In genomic region chr10:58475322-58476277, GRCh38 we compare ENCODE assay signal across 12 cellular contexts. TPM values are rescaled to one million over a fixed set of nuclear protein-coding genes. Genes with fewer than 3 reads are reported as not detected.
DNase-seq lines count a peak whose midpoint lies in the region; ATAC-seq and TF ChIP-seq lines count a peak whose summit lies in the region.
"Had no signal": no experiment of that assay in that cellular context is flagged by ENCODE, and none has a peak within 500 bp of the region (broad histone marks: within the 10 kb centered on the region; RNA-seq: fewer than 3 reads in every experiment).

No MANE protein-coding gene starts in this region.

- POLR2A ChIA-PET in naive thymus-derived CD8-positive, alpha-beta T cell (lab: Charles Lee): no interaction called here

- H3K27ac Mint-ChIP-seq in naive thymus-derived CD8-positive, alpha-beta T cell: no peak overlapping the region
- no peak overlapping the region for H3K27ac Mint-ChIP-seq in stimulated activated naive CD8-positive, alpha-beta T cell treated with anti-CD3 and anti-CD28 coated beads, Interleukin-15, amount 100 ng/mL, for 72 hours
- H3K27ac Mint-ChIP-seq: natural killer cell treated with Interleukin-12 subunit alpha and Interleukin-12 subunit beta and Interleukin-15 and Interleukin-18, amount 100 ng/mL, for 72 hours had no signal

- H3K4me2 ChIP-seq in hepatocyte: peak overlapping the region; percentile 4

- H3K79me2 ChIP-seq in hepatocyte: no peaks in the 10 kb centered on the region

- peak overlapping the region in 2 of 5 donors; percentile 21 to 42 for H3K9ac ChIP-seq in subcutaneous abdominal adipose tissue (ENCODE audit: low read length in 5 of 5)

- no peak overlapping the region for H3K4me3 Mint-ChIP-seq in naive thymus-derived CD8-positive, alpha-beta T cell
- H3K4me3 Mint-ChIP-seq in stimulated activated naive CD8-positive, alpha-beta T cell treated with anti-CD3 and anti-CD28 coated beads, Interleukin-15, amount 100 ng/mL, for 72 hours: no peak overlapping the region
- H3K4me3 Mint-ChIP-seq: natural killer cell treated with Interleukin-12 subunit alpha and Interleukin-12 subunit beta and Interleukin-15 and Interleukin-18, amount 100 ng/mL, for 72 hours had no signal

- H3K9me3 ChIP-seq in body of pancreas: no peaks in the 10 kb centered on the region
- H3K9me3 ChIP-seq in hepatocyte (ENCODE audit: low read depth): no peaks in the 10 kb centered on the region
- no peaks in the 10 kb centered on the region for H3K9me3 ChIP-seq in subcutaneous abdominal adipose tissue (ENCODE audit: control insufficient read depth in 5 of 5, low read length in 5 of 5)
- H3K9me3 ChIP-seq: esophagus squamous epithelium had no signal

- no peaks in the 10 kb centered on the region for H3K27me3 ChIP-seq in body of pancreas
- no peaks in the 10 kb centered on the region for H3K27me3 ChIP-seq in hepatocyte
- no peaks in the 10 kb centered on the region for H3K27me3 ChIP-seq in subcutaneous abdominal adipose tissue (ENCODE audit: control insufficient read depth in 5 of 5, insufficient read depth in 4 of 5, low read length in 5 of 5)
- H3K27me3 ChIP-seq: esophagus squamous epithelium had no signal

- H3K4me1 ChIP-seq in body of pancreas (no peaks in the 10 kb centered on the region), hepatocyte (ENCODE audit: insufficient read depth) (peaks cover 5% of the 10 kb centered on the region), subcutaneous abdominal adipose tissue (ENCODE audit: control insufficient read depth in 5 of 5, insufficient read depth in 5 of 5, low read length in 5 of 5) (peaks cover 3 to 21% (median 11%) of the 10 kb centered on the region in 5 donors)
- H3K4me1 ChIP-seq: esophagus squamous epithelium had no signal

- H4K20me1 ChIP-seq in hepatocyte (ENCODE audit: insufficient read depth, poor library complexity, severe bottlenecking): no peaks in the 10 kb centered on the region

- H3K9me3 Mint-ChIP-seq in naive thymus-derived CD8-positive, alpha-beta T cell: no peaks in the 10 kb centered on the region
- H3K9me3 Mint-ChIP-seq in stimulated activated naive CD8-positive, alpha-beta T cell treated with anti-CD3 and anti-CD28 coated beads, Interleukin-15, amount 100 ng/mL, for 72 hours: no peaks in the 10 kb centered on the region

- TF ChIP-seq POLR2A in body of pancreas (IDR thresholded peaks at IDR 0.05): no peak

- DNase-seq in H4 (ENCODE audit: low spot score): peak; percentile 8
- no peak for DNase-seq in body of pancreas
- no peak for DNase-seq in hepatocyte (ENCODE audit: low spot score)
- DNase-seq in naive thymus-derived CD8-positive, alpha-beta T cell: no peak
- DNase-seq in SIG-M5 treated with dmso at 0.1 percent for 504 hours (lab: John Stamatoyannopoulos, UW; ENCODE audit: unreplicated experiment): no peak
- no peak for DNase-seq in stimulated activated naive CD8-positive, alpha-beta T cell treated with anti-CD3 and anti-CD28 coated beads, Interleukin-15, amount 100 ng/mL, for 72 hours
- no peak for DNase-seq in NCI-H2029 treated with DMSO at 0.1 percent for 48 hours (lab: John Stamatoyannopoulos, UW)
- DNase-seq: DMS153, esophagus squamous epithelium, T-helper 9 cell had no signal

- peak overlapping the region; percentile 33 for H2AFZ ChIP-seq in hepatocyte

- TF ChIP-seq CTCF in body of pancreas (IDR thresholded peaks at IDR 0.05) (no peak), hepatocyte (IDR thresholded peaks at IDR 0.05; ENCODE audit: poor library complexity) (no peak)

- H3K36me3 Mint-ChIP-seq in naive thymus-derived CD8-positive, alpha-beta T cell: no peaks in the 10 kb centered on the region
- H3K36me3 Mint-ChIP-seq: natural killer cell treated with Interleukin-12 subunit alpha and Interleukin-12 subunit beta and Interleukin-15 and Interleukin-18, amount 100 ng/mL, for 72 hours had no signal

- H3K4me3 ChIP-seq in body of pancreas (no peak overlapping the region), hepatocyte (no peak overlapping the region), subcutaneous abdominal adipose tissue (ENCODE audit: low read depth in 1 of 5, low read length in 5 of 5) (peak overlapping the region in 3 of 5 donors; percentile 34 to 59 (median 44))

- WGBS in body of pancreas, 2 donors: 54 to 60% methylated on average over 11 of the region's 11 CpGs
- 66% methylated on average over 11 of the region's 11 CpGs for WGBS in hepatocyte (ENCODE audit: low lambda C conversion rate, missing lambda C conversion rate)

- peak; percentile 48 for ATAC-seq in body of pancreas
- ATAC-seq in naive thymus-derived CD8-positive, alpha-beta T cell: no peak
- no peak for ATAC-seq in stimulated activated naive CD8-positive, alpha-beta T cell treated with anti-CD3 and anti-CD28 coated beads, Interleukin-15, amount 100 ng/mL, for 72 hours
- ATAC-seq: natural killer cell treated with Interleukin-12 subunit alpha and Interleukin-12 subunit beta and Interleukin-15 and Interleukin-18, amount 100 ng/mL, for 72 hours had no signal

- no peaks in the 10 kb centered on the region for H3K9me2 ChIP-seq in hepatocyte (replicated peaks; ENCODE audit: insufficient read depth)

- H3K27me3 Mint-ChIP-seq in naive thymus-derived CD8-positive, alpha-beta T cell: peaks cover 13 to 38% (median 18%) of the 10 kb centered on the region in 5 donors
- H3K27me3 Mint-ChIP-seq in stimulated activated naive CD8-positive, alpha-beta T cell treated with anti-CD3 and anti-CD28 coated beads, Interleukin-15, amount 100 ng/mL, for 72 hours: peaks cover 39% of the 10 kb centered on the region

- intact Hi-C loops in body of pancreas (cut with DNase I): no loop called here

- H3K4me1 Mint-ChIP-seq in naive thymus-derived CD8-positive, alpha-beta T cell: peaks cover 0 to 6% (median 3%) of the 10 kb centered on the region in 4 donors
- peaks cover 6% of the 10 kb centered on the region for H3K4me1 Mint-ChIP-seq in stimulated activated naive CD8-positive, alpha-beta T cell treated with anti-CD3 and anti-CD28 coated beads, Interleukin-15, amount 100 ng/mL, for 72 hours

- H3K27ac ChIP-seq in body of pancreas (peak overlapping the region in 3 of 4 donors; percentile 50 to 70 (median 59)), hepatocyte (peak overlapping the region; percentile 45), subcutaneous abdominal adipose tissue (ENCODE audit: low read depth, low read length) (peak overlapping the region; percentile 22)
- H3K27ac ChIP-seq: esophagus squamous epithelium had no signal

- H3K36me3 ChIP-seq in body of pancreas (replicated peaks in 1 of 2; ENCODE audit: insufficient read depth in 1 of 2, low read depth in 2 of 2) (no peaks in the 10 kb centered on the region), hepatocyte (replicated peaks; ENCODE audit: insufficient read depth, low read depth) (no peaks in the 10 kb centered on the region), subcutaneous abdominal adipose tissue (ENCODE audit: control insufficient read depth in 5 of 5, insufficient read depth in 5 of 5, low read length in 5 of 5) (no peaks in the 10 kb centered on the region)
- H3K36me3 ChIP-seq: esophagus squamous epithelium had no signal

RNA-seq across cellular contexts. Expression of gene BICC1, which starts 37.1 kb away (rescaled TPM):
- total RNA-seq in H4 (2014; rRNA removed; shearing (Covaris generic)): 8.6 and 11.8 TPM in 2 replicates
- total RNA-seq in body of pancreas: 10 to 100 TPM; 35.3 to 42.0 TPM
- 16.4 and 20.4 TPM in 2 replicates for total RNA-seq in hepatocyte
- 5.8 and 7.2 TPM in 2 replicates for polyA plus RNA-seq in hepatocyte
- total RNA-seq in naive thymus-derived CD8-positive, alpha-beta T cell: not detected
- polyA plus RNA-seq in naive thymus-derived CD8-positive, alpha-beta T cell: not detected

Comparison
In these comparisons a context has a peak if more than half of its experiments do, and no peak if none do; other contexts are left out.
1. H3K4me3 ChIP-seq: peak in subcutaneous abdominal adipose tissue (3 of 5); none in body of pancreas (0 of 2) and hepatocyte (single experiment).
2. Peak in every context shown above with its lines, with median percentiles within 50 percentile points of each other: H3K27ac ChIP-seq.